In the genomic region with DNA sequence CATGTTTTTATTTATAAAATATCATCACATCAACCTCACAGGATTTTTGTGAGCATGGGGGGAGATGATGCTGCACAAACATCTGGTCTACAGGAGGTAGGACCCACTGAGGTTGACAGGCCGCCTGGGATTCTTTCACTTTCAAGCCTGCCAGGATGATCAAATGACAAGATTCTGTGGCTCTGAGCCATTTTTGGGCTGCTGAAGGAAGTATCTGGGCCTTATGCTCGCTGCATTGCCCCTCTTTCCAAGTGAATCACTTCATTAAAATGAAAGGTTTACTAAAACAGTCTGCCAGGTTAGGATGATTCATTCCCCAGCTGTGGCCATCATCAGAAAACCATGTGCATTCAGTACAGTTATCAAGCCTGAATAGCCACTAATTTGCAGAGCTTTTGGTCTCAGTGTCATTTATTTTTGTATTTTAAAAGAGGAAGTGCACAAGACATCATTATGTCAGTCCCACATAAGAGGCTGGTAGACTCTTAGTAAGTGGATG, we compare ENCODE assay signal across 8 cellular contexts. TPM values are rescaled to one million over a fixed set of nuclear protein-coding genes. Genes with fewer than 3 reads are reported as not detected.
DNase-seq lines count a peak whose midpoint lies in the region; ATAC-seq and TF ChIP-seq lines count a peak whose summit lies in the region.

No MANE protein-coding gene starts in this region.

- WGBS in smooth muscle cell (ENCODE audit: low lambda C conversion rate) = 13% methylated on average over 2 of the region's 2 CpGs

- peak overlapping the region; percentile 87 for H3K27ac ChIP-seq in smooth muscle cell (ENCODE audit: low read depth)

- peaks cover 23 to 33% of the 10 kb centered on the region in 2 donors for H3K27me3 Mint-ChIP-seq in effector memory CD8-positive, alpha-beta T cell

- ATAC-seq in GM18498 (IDR thresholded peaks at IDR 0.05; ENCODE audit: unreplicated experiment) (peak; percentile 88), HG02623 (IDR thresholded peaks at IDR 0.05; ENCODE audit: unreplicated experiment) (peak; percentile 84)
- ATAC-seq in effector memory CD8-positive, alpha-beta T cell (replicated peaks) = no peak

- H3K36me3 ChIP-seq in smooth muscle cell (ENCODE audit: low read depth) = no peaks in the 10 kb centered on the region

- no peaks in the 10 kb centered on the region for H3K36me3 Mint-ChIP-seq in effector memory CD8-positive, alpha-beta T cell (ENCODE audit: insufficient read depth)

- H2AFZ ChIP-seq in smooth muscle cell (ENCODE audit: low read depth) = no peak overlapping the region

- DNase-seq in NOMO-1 (lab: John Stamatoyannopoulos, UW; ENCODE audit: unreplicated experiment in 2 of 2) (peak; percentile 15 to 43), fibroblast of gingiva (ENCODE audit: low read depth) (peak; percentile 95), smooth muscle cell (lab: John Stamatoyannopoulos, UW; ENCODE audit: unreplicated experiment) (no peak), DMS53 (lab: John Stamatoyannopoulos, UW) (no peak), DMS53 treated with DMSO at 0.1 percent for 48 hours (lab: John Stamatoyannopoulos, UW; ENCODE audit: unreplicated experiment) (no peak)
- no peak for DNase-seq in effector memory CD8-positive, alpha-beta T cell

- H3K27me3 ChIP-seq in smooth muscle cell (ENCODE audit: low read depth) = no peaks in the 10 kb centered on the region

- no peak overlapping the region for H3K4me3 ChIP-seq in smooth muscle cell

- H3K4me2 ChIP-seq in smooth muscle cell = peak overlapping the region; percentile 58

- H3F3A ChIP-seq in smooth muscle cell (ENCODE audit: low read depth) = peaks cover 17% of the 10 kb centered on the region

- H3K4me1 ChIP-seq in smooth muscle cell (ENCODE audit: low read depth) = peaks cover 10% of the 10 kb centered on the region

- no peaks in the 10 kb centered on the region for H3K4me1 Mint-ChIP-seq in effector memory CD8-positive, alpha-beta T cell (ENCODE audit: low read depth in 2 of 2)

- H3K9me3 ChIP-seq in smooth muscle cell (replicated peaks; ENCODE audit: low read depth) = no peaks in the 10 kb centered on the region

- H3K9me3 Mint-ChIP-seq in effector memory CD8-positive, alpha-beta T cell = no peaks in the 10 kb centered on the region

- no peak overlapping the region for H3K9ac ChIP-seq in smooth muscle cell (ENCODE audit: low read depth)

- peaks cover 59% of the 10 kb centered on the region for H3K79me2 ChIP-seq in smooth muscle cell (ENCODE audit: low read depth)

- H3K27ac Mint-ChIP-seq in effector memory CD8-positive, alpha-beta T cell = no peak overlapping the region

- H3K4me3 Mint-ChIP-seq in effector memory CD8-positive, alpha-beta T cell = no peak overlapping the region

- H4K20me1 ChIP-seq in smooth muscle cell (ENCODE audit: low read depth) = no peaks in the 10 kb centered on the region

- TF ChIP-seq CTCF in smooth muscle cell (IDR thresholded peaks at IDR 0.05; ENCODE audit: borderline replicate concordance, insufficient read depth, poor library complexity, severe bottlenecking) = no peak

RNA-seq across cellular contexts. Expression of a gene that starts 34.4 kb away (rescaled TPM):
- 18.8 and 19.0 TPM in 2 replicates for total RNA-seq in smooth muscle cell
- 12.4 and 15.2 TPM in 2 replicates for polyA plus RNA-seq in smooth muscle cell

Comparison
In these comparisons a context has a peak if more than half of its experiments do, and no peak if none do; other contexts are left out.
1. DNase-seq: peak in NOMO-1 (2 of 2) and fibroblast of gingiva (single experiment); none in smooth muscle cell (single experiment), effector memory CD8-positive, alpha-beta T cell (0 of 3), DMS53 (single experiment) and DMS53 treated with DMSO at 0.1 percent for 48 hours (single experiment).